In the genomic region with DNA sequence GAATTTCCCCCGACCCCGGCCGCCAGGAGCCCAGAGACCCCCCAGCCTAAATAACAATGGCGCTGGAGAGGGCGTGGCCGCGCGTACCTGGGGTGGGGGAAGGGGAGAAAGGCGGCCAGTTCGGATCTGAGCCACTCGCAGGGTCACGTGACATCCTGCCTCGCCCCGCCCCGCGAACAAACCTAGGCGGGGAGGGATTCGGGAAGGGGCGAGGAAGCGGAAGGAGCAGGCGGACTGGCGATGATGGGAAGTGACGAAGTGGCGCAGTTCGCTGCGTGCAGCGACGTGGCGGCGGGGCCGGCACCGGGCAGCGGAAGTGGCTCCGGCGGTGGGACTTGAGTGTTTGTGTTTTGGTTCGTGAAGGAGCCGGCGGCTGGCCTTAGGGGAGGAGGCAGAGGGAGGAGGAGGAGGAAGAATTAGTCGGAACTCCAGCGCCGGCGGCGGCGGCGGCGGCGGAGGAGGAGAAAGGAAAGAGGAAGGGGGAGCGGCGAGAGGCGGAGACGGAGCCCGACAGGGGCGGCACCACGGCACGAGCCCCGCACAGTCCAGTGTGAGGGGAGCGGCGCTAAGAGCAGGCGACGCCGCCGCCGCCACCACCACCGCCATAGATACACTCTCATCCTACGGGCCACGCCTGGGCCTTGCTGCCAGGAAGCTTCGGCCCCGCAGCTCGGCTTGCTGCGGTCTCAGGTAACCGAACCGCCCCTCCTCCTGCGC, we compare ENCODE assay signal across 8 cellular contexts. TPM values are rescaled to one million over a fixed set of nuclear protein-coding genes. Genes with fewer than 3 reads are reported as not detected.
DNase-seq lines count a peak whose midpoint lies in the region; ATAC-seq and TF ChIP-seq lines count a peak whose summit lies in the region.

A gene with protein sequence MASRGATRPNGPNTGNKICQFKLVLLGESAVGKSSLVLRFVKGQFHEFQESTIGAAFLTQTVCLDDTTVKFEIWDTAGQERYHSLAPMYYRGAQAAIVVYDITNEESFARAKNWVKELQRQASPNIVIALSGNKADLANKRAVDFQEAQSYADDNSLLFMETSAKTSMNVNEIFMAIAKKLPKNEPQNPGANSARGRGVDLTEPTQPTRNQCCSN (plus strand): TSS at position 266 of the 717 bp plus-strand sequence. CDS start 3,802 bp downstream, outside the sequence.

- H3K36me3 Mint-ChIP-seq in T-helper 2 cell treated with Interferon-gamma antibody and Interleukin-4, amounts not matched to agents 5 μg/mL and 100 μg/mL, for 36 hours (ENCODE audit: low read depth) = peaks cover 20% of the 10 kb centered on the region

- intact Hi-C loops in ascending aorta (cut with DNase I) (loop anchor here (1.0 to 10.0 kb wide), 6 partner anchors 58 to 1522 kb away; a partner anchor contains a TSS), uterus (cut with DNase I; ENCODE audit: low total_unique reads) (loop anchor here (5.0 to 10.0 kb wide), 2 partner anchors 98 to 235 kb away; a partner anchor contains a TSS)

- TF ChIP-seq POLR2A in uterus (IDR thresholded peaks at IDR 0.05) = peak; percentile 72 to 87

- H3K9me3 ChIP-seq in ascending aorta (no peaks in the 10 kb centered on the region), right atrium auricular region (no peaks in the 10 kb centered on the region), uterus (no peaks in the 10 kb centered on the region)

- H3K27me3 Mint-ChIP-seq in T-helper 2 cell treated with Interferon-gamma antibody and Interleukin-4, amounts not matched to agents 5 μg/mL and 100 μg/mL, for 36 hours (ENCODE audit: low read depth) = peaks cover 3% of the 10 kb centered on the region

- H3K36me3 ChIP-seq in ascending aorta = no peaks in the 10 kb centered on the region
- H3K36me3 ChIP-seq in right atrium auricular region = peaks cover 11% of the 10 kb centered on the region
- no peaks in the 10 kb centered on the region for H3K36me3 ChIP-seq in uterus

- H3K27ac Mint-ChIP-seq in T-helper 2 cell treated with Interferon-gamma antibody and Interleukin-4, amounts not matched to agents 5 μg/mL and 100 μg/mL, for 36 hours = peak within 1 kb of the TSS; percentile 100

- H3K27me3 ChIP-seq in ascending aorta (no peaks in the 10 kb centered on the region), right atrium auricular region (no peaks in the 10 kb centered on the region), uterus (no peaks in the 10 kb centered on the region)

- peak within 1 kb of the TSS; percentile 99 for H3K4me3 Mint-ChIP-seq in T-helper 2 cell treated with Interferon-gamma antibody and Interleukin-4, amounts not matched to agents 5 μg/mL and 100 μg/mL, for 36 hours

- H3K9me3 Mint-ChIP-seq in T-helper 2 cell treated with Interferon-gamma antibody and Interleukin-4, amounts not matched to agents 5 μg/mL and 100 μg/mL, for 36 hours = no peaks in the 10 kb centered on the region

- peak; percentile 88 to 93 for DNase-seq in NCI-H1930 (lab: John Stamatoyannopoulos, UW)
- peak; percentile 98 for DNase-seq in T-helper 2 cell treated with Interferon-gamma antibody and Interleukin-4, amounts not matched to agents 5 μg/mL and 100 μg/mL, for 36 hours (ENCODE audit: low spot score)
- peak; percentile 95 to 99 for DNase-seq in ascending aorta (ENCODE audit: low spot score in 2 of 2)
- DNase-seq in right atrium auricular region (ENCODE audit: low spot score) = peak; percentile 97
- DNase-seq in pulmonary artery endothelial cell (ENCODE audit: low read depth, low spot score) = peak; percentile 96
- peak; percentile 97 for DNase-seq in uterus

- H3K4me1 ChIP-seq in ascending aorta = peaks cover 10 to 21% of the 10 kb centered on the region in 2 donors
- H3K4me1 ChIP-seq in right atrium auricular region = peaks cover 0 to 32% of the 10 kb centered on the region in 2 donors
- peaks cover 0 to 2% of the 10 kb centered on the region in 2 donors for H3K4me1 ChIP-seq in uterus

- H3K4me3 ChIP-seq in ascending aorta = peak within 1 kb of the TSS; percentile 94 to 99
- H3K4me3 ChIP-seq in right atrium auricular region = peak within 1 kb of the TSS; percentile 88 to 98
- peak within 1 kb of the TSS; percentile 97 to 99 for H3K4me3 ChIP-seq in uterus

- TF ChIP-seq CTCF in ascending aorta (IDR thresholded peaks at IDR 0.05) (no peak), right atrium auricular region (IDR thresholded peaks at IDR 0.05) (no peak), uterus (IDR thresholded peaks at IDR 0.05) (no peak)

- H3K4me1 Mint-ChIP-seq in T-helper 2 cell treated with Interferon-gamma antibody and Interleukin-4, amounts not matched to agents 5 μg/mL and 100 μg/mL, for 36 hours (ENCODE audit: low read depth) = peaks cover 30% of the 10 kb centered on the region

- peak within 1 kb of the TSS; percentile 100 for H3K27ac ChIP-seq in ascending aorta
- peak within 1 kb of the TSS; percentile 94 to 99 for H3K27ac ChIP-seq in right atrium auricular region
- H3K27ac ChIP-seq in uterus = peak within 1 kb of the TSS; percentile 92 to 97

- ATAC-seq in GM18502 (IDR thresholded peaks at IDR 0.05; ENCODE audit: poor library complexity, unreplicated experiment) (peak; percentile 94), HG02970 (IDR thresholded peaks at IDR 0.05; ENCODE audit: low FRiP score, unreplicated experiment) (peak; percentile 97)

RNA-seq across cellular contexts. Expression of the gene that starts here (rescaled TPM):
- 54.9 TPM for total RNA-seq in ascending aorta
- total RNA-seq in right atrium auricular region = 10 to 100 TPM; 39.7 to 40.6 TPM
- total RNA-seq in pulmonary artery endothelial cell = 83.0 and 85.4 TPM in 2 replicates
- 10 to 100 TPM; 34.1 to 76.4 (median 60.0) TPM for total RNA-seq in uterus

Comparison
In these comparisons a context has a peak if more than half of its experiments do, and no peak if none do; other contexts are left out.
1. Peak in every context shown above with its lines: DNase-seq, ATAC-seq, H3K4me3 ChIP-seq and H3K27ac ChIP-seq.